Comparison of ENCODE assay signal across 8 cellular contexts in the genomic region with DNA sequence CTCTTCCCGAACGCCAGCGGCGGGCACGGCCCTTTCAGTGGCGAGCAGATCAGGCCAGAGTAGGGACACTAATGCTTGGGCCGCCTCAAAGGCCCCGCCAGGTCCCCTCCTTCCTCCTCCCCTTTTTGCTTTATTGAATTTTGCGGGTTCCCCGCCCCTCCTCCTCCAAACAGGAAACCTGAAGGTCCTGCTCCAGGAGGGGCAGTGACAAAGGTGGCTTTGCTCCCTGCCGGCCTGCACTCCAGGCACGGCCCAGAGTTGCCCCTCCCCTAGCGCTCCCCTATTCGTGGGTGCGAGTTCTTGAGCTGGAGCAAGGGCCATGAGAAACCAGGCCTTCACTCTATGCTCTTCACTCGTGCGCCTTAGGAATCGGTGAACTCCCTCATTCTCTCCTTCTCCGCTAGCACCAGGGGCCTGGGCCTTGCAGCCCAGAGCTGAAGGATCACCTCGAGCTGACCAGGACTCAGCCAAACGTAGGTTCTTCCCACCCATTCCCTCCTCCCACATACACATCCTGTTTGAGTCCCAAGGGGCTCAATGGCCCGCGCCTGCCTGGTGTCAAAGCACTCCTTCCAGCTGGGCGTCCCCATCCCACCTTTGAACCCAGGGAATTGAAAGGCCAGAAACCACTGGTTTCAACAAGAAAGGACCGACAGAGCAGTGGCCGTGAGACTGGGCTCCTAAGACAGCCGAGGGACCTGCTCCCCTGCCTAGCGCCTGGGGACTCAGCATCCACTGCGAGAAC. TPM values are rescaled to one million over a fixed set of nuclear protein-coding genes. Genes with fewer than 3 reads are reported as not detected.
A peak's percentile ranks its signal among the peaks of the same experiment; 100 is the strongest.
DNase-seq lines count a peak whose midpoint lies in the region; ATAC-seq lines count a peak whose summit lies in the region.
"Had no signal": no experiment of that assay in that cellular context is flagged by ENCODE, and none has a peak within 500 bp of the region (broad histone marks: within the 10 kb centered on the region; RNA-seq: fewer than 3 reads in every experiment).

No MANE protein-coding gene starts in this region.

- no peak overlapping the region for H3K27ac Mint-ChIP-seq in stimulated activated effector memory CD8-positive, alpha-beta T cell treated with anti-CD3 and anti-CD28 coated beads, Interleukin-12 subunit alpha, Interleukin-12 subunit beta, amount 100 ng/mL, for 72 hours

- peaks cover 27% of the 10 kb centered on the region for H3K4me1 Mint-ChIP-seq in stimulated activated effector memory CD8-positive, alpha-beta T cell treated with anti-CD3 and anti-CD28 coated beads, Interleukin-12 subunit alpha, Interleukin-12 subunit beta, amount 100 ng/mL, for 72 hours

- H3K4me3 ChIP-seq in SJSA1 = peak overlapping the region; percentile 18

- H3K36me3 ChIP-seq in SJSA1 = peaks cover 7% of the 10 kb centered on the region

- H3K9me3 ChIP-seq in SJSA1 (replicated peaks) = no peaks in the 10 kb centered on the region

- H3K9me3 Mint-ChIP-seq in stimulated activated effector memory CD8-positive, alpha-beta T cell treated with anti-CD3 and anti-CD28 coated beads, Interleukin-12 subunit alpha, Interleukin-12 subunit beta, amount 100 ng/mL, for 72 hours = no peaks in the 10 kb centered on the region

- H3K27me3 ChIP-seq in SJSA1 (replicated peaks) = no peaks in the 10 kb centered on the region

- H3K4me3 Mint-ChIP-seq in stimulated activated effector memory CD8-positive, alpha-beta T cell treated with anti-CD3 and anti-CD28 coated beads, Interleukin-12 subunit alpha, Interleukin-12 subunit beta, amount 100 ng/mL, for 72 hours = peak overlapping the region; percentile 46

- H3K27ac ChIP-seq in SJSA1 = peak overlapping the region; percentile 25

- no peak for ATAC-seq in stimulated activated effector memory CD8-positive, alpha-beta T cell treated with anti-CD3 and anti-CD28 coated beads, Interleukin-12 subunit alpha, Interleukin-12 subunit beta, amount 100 ng/mL, for 72 hours
- no peak for ATAC-seq in HG02981 (IDR thresholded peaks at IDR 0.05; ENCODE audit: unreplicated experiment)

- peak; percentile 20 for DNase-seq in HCEC 1CT
- no peak for DNase-seq in SJSA1 (ENCODE audit: low read depth in 1 of 2, low spot score in 2 of 2)
- peak; percentile 40 for DNase-seq in iPS-NIHi11 (ENCODE audit: low spot score)
- DNase-seq in stimulated activated effector memory CD8-positive, alpha-beta T cell treated with anti-CD3 and anti-CD28 coated beads, Interleukin-12 subunit alpha, Interleukin-12 subunit beta, amount 100 ng/mL, for 72 hours (ENCODE audit: low spot score in 2 of 2) = no peak
- DNase-seq in D341Med (ENCODE audit: low spot score) = no peak
- no peak for DNase-seq in SKM-1 (lab: John Stamatoyannopoulos, UW; ENCODE audit: unreplicated experiment)
- DNase-seq: occipital lobe had no signal

- H3K36me3 Mint-ChIP-seq in stimulated activated effector memory CD8-positive, alpha-beta T cell treated with anti-CD3 and anti-CD28 coated beads, Interleukin-12 subunit alpha, Interleukin-12 subunit beta, amount 100 ng/mL, for 72 hours = no peaks in the 10 kb centered on the region

- peaks cover 65% of the 10 kb centered on the region for H3K4me1 ChIP-seq in SJSA1 (replicated peaks)

RNA-seq across cellular contexts. Expression of a gene that starts 0.6 kb away (rescaled TPM):
- 0.79 TPM in 1 of 2 replicates, not detected in the other for total RNA-seq in SJSA1 (2014; rRNA removed; shearing (Covaris generic))
- total RNA-seq: occipital lobe had no signal

RNA-seq across cellular contexts. Expression of a gene that starts 4.2 kb away (rescaled TPM):
- total RNA-seq in SJSA1 (2014; rRNA removed; shearing (Covaris generic)) = 0.13 and 1.8 TPM in 2 replicates
- total RNA-seq: occipital lobe had no signal

RNA-seq across cellular contexts. Expression of a gene that starts 4.7 kb away (rescaled TPM):
- total RNA-seq in SJSA1 (2014; rRNA removed; shearing (Covaris generic)) = 0.79 and 0.81 TPM in 2 replicates
- total RNA-seq: occipital lobe had no signal

RNA-seq across cellular contexts. Expression of a gene that starts 8.3 kb away (rescaled TPM):
- total RNA-seq in SJSA1 (2014; rRNA removed; shearing (Covaris generic)) = 0.09 and 2.9 TPM in 2 replicates
- total RNA-seq: occipital lobe had no signal

RNA-seq across cellular contexts. Expression of a gene that starts 17.1 kb away (rescaled TPM):
- total RNA-seq in SJSA1 (2014; rRNA removed; shearing (Covaris generic)) = 7.0 and 16.3 TPM in 2 replicates
- total RNA-seq: occipital lobe had no signal

Comparison
In these comparisons a context has a peak if more than half of its experiments do, and no peak if none do; other contexts are left out.
1. DNase-seq: peak in HCEC 1CT (single experiment) and iPS-NIHi11 (single experiment); none in SJSA1 (0 of 2), stimulated activated effector memory CD8-positive, alpha-beta T cell treated with anti-CD3 and anti-CD28 coated beads, Interleukin-12 subunit alpha, Interleukin-12 subunit beta, amount 100 ng/mL, for 72 hours (0 of 2), D341Med (single experiment) and SKM-1 (single experiment).